23 cellular contexts compared by ENCODE assay signal in the genomic region with DNA sequence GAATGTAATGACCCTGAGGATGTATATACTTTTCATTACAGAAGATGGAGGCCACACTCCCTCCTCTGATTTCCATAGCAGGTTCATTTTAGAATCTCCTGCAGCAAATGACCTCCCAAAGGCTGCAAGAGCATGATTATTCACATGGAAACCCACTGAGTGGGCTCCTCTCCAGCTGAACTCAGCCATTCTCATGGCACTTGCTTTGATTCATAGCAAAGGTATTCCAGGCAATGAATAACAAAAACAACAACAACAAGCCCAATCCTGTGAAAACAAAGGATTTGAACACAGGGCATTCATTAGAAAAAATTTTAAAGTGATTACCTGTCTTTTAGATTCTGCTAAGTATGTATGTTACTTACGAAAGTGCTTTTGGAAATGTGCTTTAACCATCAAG.
DNase-seq lines count a peak whose midpoint lies in the region; ATAC-seq and TF ChIP-seq lines count a peak whose summit lies in the region.
"Had no signal": no experiment of that assay in that cellular context is flagged by ENCODE, and none has a peak within 500 bp of the region (broad histone marks: within the 10 kb centered on the region; RNA-seq: fewer than 3 reads in every experiment).

No MANE protein-coding gene starts in this region.

- intact Hi-C loops in CD14-positive monocyte (cut with micrococcal nuclease): no loop called here

- DNase-seq in GM23338 (ENCODE audit: low spot score) (peak; percentile 78), RWPE1 (ENCODE audit: low spot score) (peak; percentile 33), epithelial cell of esophagus (ENCODE audit: low read depth) (peak; percentile 83), kidney epithelial cell (ENCODE audit: low read depth) (peak; percentile 16), CD14-positive monocyte (ENCODE audit: low spot score) (no peak), NCI-H748 treated with DMSO at 0.1 percent for 48 hours (lab: John Stamatoyannopoulos, UW) (no peak)
- DNase-seq in activated CD4-positive, CD25-positive, alpha-beta regulatory T cell treated with anti-CD3 and anti-CD28 coated beads, Interleukin-2, amount 50 U/mL, for 72 hours: no peak
- DNase-seq: activated CD4-positive, alpha-beta T cell treated with anti-CD3 and anti-CD28 coated beads for 48 hours; caudate nucleus; DMS 273 treated with DMSO at 0.1 percent for 48 hours; esophagus squamous epithelium; GF-D8; head of caudate nucleus; KBM-7; NCI-H1048; NCI-H2081 treated with DMSO at 0.1 percent for 48 hours; NCI-H510A; RPMI8226; stimulated activated CD4-positive, alpha-beta T cell treated with anti-CD3 and anti-CD28 coated beads, Interleukin-15, amount 100 ng/mL, for 24 hours had no signal

- H4K20me1 ChIP-seq in GM23338 (replicated peaks; ENCODE audit: insufficient read depth): no peaks in the 10 kb centered on the region

- H3K4me1 ChIP-seq in GM23338 (ENCODE audit: insufficient read depth): peaks cover 40% of the 10 kb centered on the region
- H3K4me1 ChIP-seq: esophagus squamous epithelium had no signal

- H3K36me3 ChIP-seq in GM23338 (ENCODE audit: insufficient read depth): no peaks in the 10 kb centered on the region
- no peaks in the 10 kb centered on the region for H3K36me3 ChIP-seq in kidney epithelial cell (ENCODE audit: control insufficient read depth, insufficient read depth, low read length)
- H3K36me3 ChIP-seq: esophagus squamous epithelium, thoracic aorta had no signal

- CTCF ChIA-PET in RWPE1 (lab: Yijun Ruan, JAX): interaction anchor here (0.7 kb wide), 1 partner anchor 38 kb away, joined by 3 read pairs; no protein-coding TSS in a partner anchor

- H3K4me2 ChIP-seq in GM23338: 0 out of 2 replicates have a peak overlapping the region, but pooled peaks have one; percentile 0

- ATAC-seq in GM23338: peak; percentile 96
- ATAC-seq in GM19351 (IDR thresholded peaks at IDR 0.05; ENCODE audit: unreplicated experiment): no peak

- H3K4me3 ChIP-seq in GM23338: no peak overlapping the region
- no peak overlapping the region for H3K4me3 ChIP-seq in epithelial cell of esophagus (ENCODE audit: low read length)
- H3K4me3 ChIP-seq in kidney epithelial cell (ENCODE audit: low read depth, low read length): no peak overlapping the region
- H3K4me3 ChIP-seq: esophagus squamous epithelium, thoracic aorta had no signal

- no peaks in the 10 kb centered on the region for H3K79me2 ChIP-seq in GM23338 (replicated peaks; ENCODE audit: insufficient read depth)

- peak overlapping the region; percentile 94 for H3K27ac Mint-ChIP-seq in GM23338
- H3K27ac Mint-ChIP-seq in CD14-positive monocyte: no peak overlapping the region

- H2AFZ ChIP-seq in GM23338: no peak overlapping the region

- H3K4me3 Mint-ChIP-seq in GM23338 (0 out of 3 replicates have a peak overlapping the region, but pooled peaks have one; percentile 14), CD14-positive monocyte (no peak overlapping the region)
- H3K4me3 Mint-ChIP-seq: neural crest cell had no signal

- H3K4me1 Mint-ChIP-seq in GM23338 (peaks cover 53% of the 10 kb centered on the region), CD14-positive monocyte (no peaks in the 10 kb centered on the region)

- H3F3A ChIP-seq in GM23338 (replicated peaks; ENCODE audit: low read depth): no peaks in the 10 kb centered on the region

- H3K36me3 Mint-ChIP-seq in GM23338 (ENCODE audit: low read depth) (no peaks in the 10 kb centered on the region), CD14-positive monocyte (no peaks in the 10 kb centered on the region)

- POLR2A ChIA-PET in RWPE1 (lab: Yijun Ruan, JAX; ENCODE audit: low non-redundant PET): no interaction called here

- H3K27me3 Mint-ChIP-seq in GM23338 (ENCODE audit: insufficient read depth, low read depth, poor library complexity): no peaks in the 10 kb centered on the region
- no peaks in the 10 kb centered on the region for H3K27me3 Mint-ChIP-seq in CD14-positive monocyte (ENCODE audit: low read depth in 3 of 3)

- TF ChIP-seq CTCF in GM23338 (conservative IDR thresholded peaks at IDR 0.05; ENCODE audit: low read depth in 2 of 2) (no peak; a peak in 1 of 4 replicates), RWPE1 (conservative IDR thresholded peaks at IDR 0.05; ENCODE audit: low read depth) (no peak), epithelial cell of esophagus (IDR thresholded peaks at IDR 0.05; ENCODE audit: insufficient read depth, low read depth, low read length, missing control alignments) (no peak), kidney epithelial cell (IDR thresholded peaks at IDR 0.05; ENCODE audit: insufficient read depth, low read length, poor library complexity, severe bottlenecking) (no peak), CD14-positive monocyte (IDR thresholded peaks at IDR 0.05) (no peak)

- H3K9me3 Mint-ChIP-seq in GM23338: no peaks in the 10 kb centered on the region
- peaks cover 0 to 4% (median 0%) of the 10 kb centered on the region in 7 donors for H3K9me3 Mint-ChIP-seq in CD14-positive monocyte
- H3K9me3 Mint-ChIP-seq: neural crest cell had no signal

- H3K27ac ChIP-seq in GM23338 (ENCODE audit: low read depth) (peak overlapping the region; percentile 88), RWPE1 (no peak overlapping the region)
- H3K27ac ChIP-seq: C4-2B, esophagus squamous epithelium, thoracic aorta had no signal

- H3K9me2 ChIP-seq in GM23338 (ENCODE audit: insufficient read depth): no peaks in the 10 kb centered on the region

- no peaks in the 10 kb centered on the region for H3K27me3 ChIP-seq in GM23338 (ENCODE audit: insufficient read depth)
- no peaks in the 10 kb centered on the region for H3K27me3 ChIP-seq in kidney epithelial cell (ENCODE audit: control insufficient read depth, insufficient read depth, low read length)

TF ChIP-seq in GM23338, 12 proteins besides CTCF, POLR2A, EP300 and RAD21 (continues in another document):
- no peak for TF ChIP-seq JUNB (IDR thresholded peaks at IDR 0.05; ENCODE audit: unreplicated experiment)
- TF ChIP-seq EZH2 (IDR thresholded peaks at IDR 0.05; ENCODE audit: low read depth, unreplicated experiment): no peak
- no peak for TF ChIP-seq ZNF114 (CRISPR knock-in tag; IDR thresholded peaks at IDR 0.05)
- no peak for TF ChIP-seq POLR2AphosphoS5 (IDR thresholded peaks at IDR 0.05; ENCODE audit: low read depth)
- peak; percentile 94 for TF ChIP-seq NANOG (IDR thresholded peaks at IDR 0.05; ENCODE audit: borderline replicate concordance)
- TF ChIP-seq CREB1 (CRISPR knock-in tag; IDR thresholded peaks at IDR 0.05; ENCODE audit: low read depth): no peak; the same call in 1 of the 2 replicates
- TF ChIP-seq, protein P1, sequence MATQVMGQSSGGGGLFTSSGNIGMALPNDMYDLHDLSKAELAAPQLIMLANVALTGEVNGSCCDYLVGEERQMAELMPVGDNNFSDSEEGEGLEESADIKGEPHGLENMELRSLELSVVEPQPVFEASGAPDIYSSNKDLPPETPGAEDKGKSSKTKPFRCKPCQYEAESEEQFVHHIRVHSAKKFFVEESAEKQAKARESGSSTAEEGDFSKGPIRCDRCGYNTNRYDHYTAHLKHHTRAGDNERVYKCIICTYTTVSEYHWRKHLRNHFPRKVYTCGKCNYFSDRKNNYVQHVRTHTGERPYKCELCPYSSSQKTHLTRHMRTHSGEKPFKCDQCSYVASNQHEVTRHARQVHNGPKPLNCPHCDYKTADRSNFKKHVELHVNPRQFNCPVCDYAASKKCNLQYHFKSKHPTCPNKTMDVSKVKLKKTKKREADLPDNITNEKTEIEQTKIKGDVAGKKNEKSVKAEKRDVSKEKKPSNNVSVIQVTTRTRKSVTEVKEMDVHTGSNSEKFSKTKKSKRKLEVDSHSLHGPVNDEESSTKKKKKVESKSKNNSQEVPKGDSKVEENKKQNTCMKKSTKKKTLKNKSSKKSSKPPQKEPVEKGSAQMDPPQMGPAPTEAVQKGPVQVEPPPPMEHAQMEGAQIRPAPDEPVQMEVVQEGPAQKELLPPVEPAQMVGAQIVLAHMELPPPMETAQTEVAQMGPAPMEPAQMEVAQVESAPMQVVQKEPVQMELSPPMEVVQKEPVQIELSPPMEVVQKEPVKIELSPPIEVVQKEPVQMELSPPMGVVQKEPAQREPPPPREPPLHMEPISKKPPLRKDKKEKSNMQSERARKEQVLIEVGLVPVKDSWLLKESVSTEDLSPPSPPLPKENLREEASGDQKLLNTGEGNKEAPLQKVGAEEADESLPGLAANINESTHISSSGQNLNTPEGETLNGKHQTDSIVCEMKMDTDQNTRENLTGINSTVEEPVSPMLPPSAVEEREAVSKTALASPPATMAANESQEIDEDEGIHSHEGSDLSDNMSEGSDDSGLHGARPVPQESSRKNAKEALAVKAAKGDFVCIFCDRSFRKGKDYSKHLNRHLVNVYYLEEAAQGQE (IDR thresholded peaks at IDR 0.05; ENCODE audit: unreplicated experiment): no peak
- no peak for TF ChIP-seq ZNF331 (CRISPR knock-in tag; IDR thresholded peaks at IDR 0.05; ENCODE audit: low read depth)

Comparison
In these comparisons a context has a peak if more than half of its experiments do, and no peak if none do; other contexts are left out.
1. DNase-seq: peak in GM23338 (single experiment), RWPE1 (single experiment), epithelial cell of esophagus (single experiment) and kidney epithelial cell (single experiment); none in CD14-positive monocyte (single experiment), activated CD4-positive, CD25-positive, alpha-beta regulatory T cell treated with anti-CD3 and anti-CD28 coated beads, Interleukin-2, amount 50 U/mL, for 72 hours (single experiment) and NCI-H748 treated with DMSO at 0.1 percent for 48 hours (single experiment).